In genomic region chr18:9233771-9234440, GRCh38 we compare ENCODE assay signal across 31 cellular contexts.
A peak's percentile ranks its signal among the peaks of the same experiment; 100 is the strongest.
DNase-seq lines count a peak whose midpoint lies in the region; ATAC-seq, FAIRE-seq and TF ChIP-seq lines count a peak whose summit lies in the region.
"Had no signal": no experiment of that assay in that cellular context is flagged by ENCODE, and none has a peak within 500 bp of the region (broad histone marks: within the 10 kb centered on the region; RNA-seq: fewer than 3 reads in every experiment).

No MANE protein-coding gene starts in this region.

- no peak for TF ChIP-seq POLR2A in H1 (IDR thresholded peaks at IDR 0.05; ENCODE audit: control extremely low read depth in 1 of 2, low read depth in 2 of 2, low read length in 2 of 2)
- no peak for TF ChIP-seq POLR2A in Peyer's patch (IDR thresholded peaks at IDR 0.05)

- H3K4me1 ChIP-seq in H1 (replicated peaks in 1 of 4; ENCODE audit: control insufficient read depth in 3 of 4, insufficient read depth in 4 of 4, low read length in 3 of 4) (peaks cover 0 to 5% (median 0%) of the 10 kb centered on the region in 4 experiments; a peak in 1 of 7 replicates), Peyer's patch (no peaks in the 10 kb centered on the region)
- H3K4me1 ChIP-seq: body of pancreas, gastrocnemius medialis, left ventricle myocardium inferior, stomach, tibial artery had no signal

- no peak for FAIRE-seq in H1 (lab: Jason Lieb, UNC)
- FAIRE-seq in urothelium cell line (lab: Jason Lieb, UNC) = peak; percentile 71
- FAIRE-seq: endometrium, GM12892, islet of Langerhans had no signal

- no peaks in the 10 kb centered on the region; a peak in 1 of 4 replicates for H3K9me3 ChIP-seq in H1 (ENCODE audit: insufficient read depth in 2 of 2, low read depth in 1 of 2, low read length in 1 of 2)
- peaks cover 0 to 4% (median 0%) of the 10 kb centered on the region in 4 donors for H3K9me3 ChIP-seq in Peyer's patch
- H3K9me3 ChIP-seq: body of pancreas, sigmoid colon had no signal

- H3K36me3 ChIP-seq in H1 (ENCODE audit: control insufficient read depth in 2 of 4, insufficient read depth in 4 of 4, low read length in 3 of 4) = peaks cover 0 to 2% (median 0%) of the 10 kb centered on the region in 4 experiments; a peak in 4 of 8 replicates
- H3K36me3 ChIP-seq in Peyer's patch = peaks cover 0 to 51% (median 0%) of the 10 kb centered on the region in 3 donors
- H3K36me3 ChIP-seq: HAP-1 had no signal

- no peak for TF ChIP-seq EP300 in H1 (IDR thresholded peaks at IDR 0.05; ENCODE audit: borderline replicate concordance in 1 of 2, low read depth in 2 of 2, low read length in 2 of 2)

- intact Hi-C loops in cardiac septum (cut with DNase I) (no loop called here), left ventricle myocardium superior (cut with micrococcal nuclease) (no loop called here)

- H3K4me3 ChIP-seq in H1 (ENCODE audit: extremely low read depth in 1 of 4, insufficient read depth in 2 of 4, low read depth in 3 of 4, low read length in 4 of 4) (no peak overlapping the region), Peyer's patch (no peak overlapping the region)
- H3K4me3 ChIP-seq: body of pancreas, gastrocnemius medialis, HAP-1, left ventricle myocardium inferior, sigmoid colon, stomach, tibial artery had no signal

- no peak overlapping the region for H2BK20ac ChIP-seq in H1 (ENCODE audit: low read length)

- no peak overlapping the region for H3K23ac ChIP-seq in H1 (ENCODE audit: insufficient read length)

- CTCF ChIA-PET in H1 (lab: Charles Lee; ENCODE audit: partially characterized antibody) = interaction anchor here (0.8 to 1.5 kb wide), 10 partner anchors 8 to 170 kb away, joined by 3 to 4 read pairs (median 3); no protein-coding TSS in a partner anchor

- H2BK5ac ChIP-seq in H1 (ENCODE audit: low read depth, low read length) = 0 out of 2 replicates have a peak overlapping the region, but pooled peaks have one; percentile 16

- no peak overlapping the region; the same call in 1 of the 2 replicates for H3K18ac ChIP-seq in H1 (ENCODE audit: extremely low read depth, low read length)

- no peak overlapping the region for H3K56ac ChIP-seq in H1 (replicated peaks; ENCODE audit: insufficient read length, low read depth, low read length)

- H4K5ac ChIP-seq in H1 (ENCODE audit: insufficient read length, low read depth, low read length) = no peak overlapping the region

- H3K4me2 ChIP-seq in H1 (ENCODE audit: insufficient read depth in 1 of 2, low read depth in 2 of 2, low read length in 2 of 2) = no peak overlapping the region

- POLR2A ChIA-PET in H1 (lab: Charles Lee; ENCODE audit: partially characterized antibody) = interaction anchor here (0.6 kb wide), 1 partner anchor 13 kb away, joined by 3 read pairs; no protein-coding TSS in a partner anchor

- 82% methylated on average over 10 of the region's 10 CpGs; no CpG with 5 or more reads in 1 of the 2 experiments for WGBS in H1 (ENCODE audit: extremely low coverage in 1 of 2, insufficient coverage in 1 of 2, insufficient read length in 1 of 2, insufficient replicate concordance in 2 of 2, low coverage in 1 of 2, low lambda C conversion rate in 2 of 2, missing lambda C conversion rate in 1 of 2), 2 experiments

- H3K9ac ChIP-seq in H1 (replicated peaks in 1 of 4; ENCODE audit: extremely low read depth in 1 of 4, low read depth in 3 of 4, low read length in 3 of 4) = no peak overlapping the region

- H3K79me2 ChIP-seq in H1 (ENCODE audit: control insufficient read depth in 1 of 2, insufficient read depth in 2 of 2, low read length in 2 of 2) = peaks cover 0 to 4% of the 10 kb centered on the region in 2 experiments; a peak in 1 of 4 replicates

- H2BK12ac ChIP-seq in H1 (ENCODE audit: low read depth, low read length) = no peak overlapping the region

- ATAC-seq in left ventricle myocardium superior = no peak
- ATAC-seq: activated CD4-positive, alpha-beta T cell treated with anti-CD3 and anti-CD28 coated beads for 36 hours; body of pancreas; gastrocnemius medialis had no signal

- TF ChIP-seq RAD21 in H1 (IDR thresholded peaks at IDR 0.05 in 1 of 2, conservative IDR thresholded peaks at IDR 0.05 in 1 of 2; ENCODE audit: low read depth in 2 of 2, low read length in 2 of 2) = peak; percentile 12 to 16; a peak in 1 of 4 replicates

- H4K20me1 ChIP-seq in H1 (replicated peaks in 1 of 2; ENCODE audit: control insufficient read depth in 1 of 2, insufficient read depth in 2 of 2, low read length in 2 of 2) = peaks cover 0 to 4% of the 10 kb centered on the region in 2 experiments

- no peak overlapping the region for H4K8ac ChIP-seq in H1 (ENCODE audit: extremely low read depth, insufficient read depth, low read length)

- no peak overlapping the region for H4K91ac ChIP-seq in H1 (replicated peaks; ENCODE audit: insufficient read length, low read length)

- H3K79me1 ChIP-seq in H1 (ENCODE audit: low read depth, low read length) = 0 out of 2 replicates have a peak, but pooled peaks cover 2% of the 10 kb centered on the region

- no peak overlapping the region for H2BK120ac ChIP-seq in H1 (replicated peaks; ENCODE audit: low read depth, low read length)

- no peak overlapping the region for H3K14ac ChIP-seq in H1 (ENCODE audit: insufficient read length)

- no peak overlapping the region for H3K4ac ChIP-seq in H1 (replicated peaks; ENCODE audit: insufficient read length, low read depth, low read length)

- H3K27me3 ChIP-seq in H1 (replicated peaks in 1 of 4; ENCODE audit: control insufficient read depth in 3 of 4, extremely low read depth in 1 of 4, insufficient read depth in 3 of 4, low read length in 3 of 4) = no peaks in the 10 kb centered on the region; a peak in 1 of 7 replicates
- no peaks in the 10 kb centered on the region for H3K27me3 ChIP-seq in Peyer's patch
- H3K27me3 ChIP-seq: body of pancreas, gastrocnemius medialis, sigmoid colon, stomach, tibial artery had no signal

- DNase-seq in cardiac septum (ENCODE audit: low spot score) = peak; percentile 60
- no peak for DNase-seq in left ventricle myocardium superior
- peak in 1 of 2 experiments; percentile 52 for DNase-seq in H1 (ENCODE audit: low read depth in 1 of 2, low spot score in 2 of 2)
- DNase-seq in islet precursor cell = peak; percentile 55
- DNase-seq in urothelium cell line (ENCODE audit: low spot score) = no peak
- no peak for DNase-seq in activated CD4-positive, alpha-beta T cell treated with anti-CD3 and anti-CD28 coated beads, Interleukin-2, amount 50 U/mL, for 48 hours
- no peak for DNase-seq in dermis blood vessel endothelial cell
- no peak for DNase-seq in Peyer's patch
- DNase-seq: activated CD4-positive, alpha-beta T cell treated with anti-CD3 and anti-CD28 coated beads for 36 hours; activated naive CD4-positive, alpha-beta T cell treated with Interleukin-2 at 50 U/mL for 16 hours; activated T-cell treated with anti-CD3 and anti-CD28 coated beads, Interleukin-2, amount 50 U/mL, for 1 hour; body of pancreas; CD8-positive, alpha-beta memory T cell; DMS 273 treated with DMSO at 0.1 percent for 48 hours; gastrocnemius medialis; left ventricle myocardium inferior; NCI-H1436; NCI-H2081 treated with DMSO at 0.1 percent for 48 hours; NCI-H2227 treated with DMSO at 0.1 percent for 48 hours; NCI-H526 treated with DMSO at 0.1 percent for 48 hours; SHP77 treated with DMSO at 0.1 percent for 48 hours; sigmoid colon; stimulated activated CD4-positive, alpha-beta T cell treated with anti-CD3 and anti-CD28 coated beads, Interleukin-12 subunit alpha, Interleukin-12 subunit beta, amount 100 ng/mL, for 4 hours; stimulated activated CD4-positive, alpha-beta T cell treated with anti-CD3 and anti-CD28 coated beads, Interleukin-2, amount 100 ng/mL, for 48 hours; stomach; tibial artery had no signal

- H3K23me2 ChIP-seq in H1 (ENCODE audit: low read depth, low read length) = no peaks in the 10 kb centered on the region

- no peak overlapping the region for H3K27ac ChIP-seq in H1 (ENCODE audit: low read depth, low read length)
- no peak overlapping the region for H3K27ac ChIP-seq in Peyer's patch
- H3K27ac ChIP-seq: body of pancreas, gastrocnemius medialis, HL-60, left ventricle myocardium inferior, sigmoid colon, stomach, tibial artery had no signal

- H2BK15ac ChIP-seq in H1 (ENCODE audit: low read length) = no peak overlapping the region

- H2AK5ac ChIP-seq in H1 (ENCODE audit: low read depth, low read length) = no peak overlapping the region

- TF ChIP-seq CTCF in H1 (IDR thresholded peaks at IDR 0.05; ENCODE audit: control extremely low read depth in 1 of 3, insufficient read depth in 1 of 3, low read depth in 1 of 3, low read length in 3 of 3) (peak; percentile 7 to 71 (median 60); a peak in 3 of 4 replicates), Peyer's patch (IDR thresholded peaks at IDR 0.05) (no peak)

- no peak overlapping the region for H2AFZ ChIP-seq in H1 (ENCODE audit: low read length)

TF ChIP-seq in H1, 55 proteins besides CTCF, POLR2A, EP300 and RAD21:
- TF ChIP-seq SP4 (IDR thresholded peaks at IDR 0.05; ENCODE audit: low read length) = no peak
- TF ChIP-seq TCF12 (IDR thresholded peaks at IDR 0.05; ENCODE audit: low read depth, low read length) = no peak
- no peak for TF ChIP-seq MAFK (IDR thresholded peaks at IDR 0.05; ENCODE audit: low read depth, low read length)
- TF ChIP-seq NRF1 (IDR thresholded peaks at IDR 0.05; ENCODE audit: low read depth, low read length) = no peak
- TF ChIP-seq CREB1 (IDR thresholded peaks at IDR 0.05) = no peak
- TF ChIP-seq KDM4A (IDR thresholded peaks at IDR 0.05; ENCODE audit: low read depth, low read length, severe bottlenecking) = no peak
- TF ChIP-seq USF2 (IDR thresholded peaks at IDR 0.05; ENCODE audit: low read length) = no peak

Comparison
In these comparisons a context has a peak if more than half of its experiments do, and no peak if none do; other contexts are left out.
1. DNase-seq: peak in cardiac septum (single experiment) and islet precursor cell (single experiment); none in left ventricle myocardium superior (single experiment), urothelium cell line (single experiment), activated CD4-positive, alpha-beta T cell treated with anti-CD3 and anti-CD28 coated beads, Interleukin-2, amount 50 U/mL, for 48 hours (0 of 2), dermis blood vessel endothelial cell (single experiment) and Peyer's patch (0 of 3).
2. CTCF ChIP-seq: peak in H1 (3 of 3); none in Peyer's patch (0 of 6).